ENCODE assay signal across 8 cellular contexts in genomic region chr19:42242512-42243409, GRCh38.
DNase-seq lines count a peak whose midpoint lies in the region; ATAC-seq lines count a peak whose summit lies in the region.

Gene GSK3A (minus strand): TSS chr19:42242602. CDS start chr19:42242465, 137 bp downstream.

- peak; percentile 63 for ATAC-seq in GM19372 (IDR thresholded peaks at IDR 0.05; ENCODE audit: low read depth, unreplicated experiment)
- ATAC-seq in HG03558 (IDR thresholded peaks at IDR 0.05; ENCODE audit: extremely low read depth, unreplicated experiment), result peak; percentile 36

- DNase-seq in C1 segment of cervical spinal cord (lab: John Stamatoyannopoulos, UW), result peak; percentile 97 to 100 (median 100)
- DNase-seq in NCI-H748 treated with DMSO at 0.1 percent for 48 hours (lab: John Stamatoyannopoulos, UW), result peak; percentile 100
- peak; percentile 91 to 95 for DNase-seq in activated CD4-positive, alpha-beta T cell treated with anti-CD3 and anti-CD28 coated beads, Interleukin-2, amount 50 U/mL, for 24 hours (ENCODE audit: low read depth in 1 of 2, low spot score in 1 of 2)
- DNase-seq in dedifferentiated amniotic fluid mesenchymal stem cell (ENCODE audit: extremely low spot score), result peak; percentile 100
- DNase-seq in left kidney (ENCODE audit: low read depth, low spot score), result peak; percentile 100
- DNase-seq in stimulated activated CD4-positive, alpha-beta T cell treated with anti-CD3 and anti-CD28 coated beads, Interleukin-2, amount 100 ng/mL, for 24 hours, result peak; percentile 95 to 96

Comparison
In these comparisons a context has a peak if more than half of its experiments do, and no peak if none do; other contexts are left out.
1. Peak in every context shown above with its lines: DNase-seq and ATAC-seq.